ENCODE assay signal across 6 cellular contexts in the genomic region with DNA sequence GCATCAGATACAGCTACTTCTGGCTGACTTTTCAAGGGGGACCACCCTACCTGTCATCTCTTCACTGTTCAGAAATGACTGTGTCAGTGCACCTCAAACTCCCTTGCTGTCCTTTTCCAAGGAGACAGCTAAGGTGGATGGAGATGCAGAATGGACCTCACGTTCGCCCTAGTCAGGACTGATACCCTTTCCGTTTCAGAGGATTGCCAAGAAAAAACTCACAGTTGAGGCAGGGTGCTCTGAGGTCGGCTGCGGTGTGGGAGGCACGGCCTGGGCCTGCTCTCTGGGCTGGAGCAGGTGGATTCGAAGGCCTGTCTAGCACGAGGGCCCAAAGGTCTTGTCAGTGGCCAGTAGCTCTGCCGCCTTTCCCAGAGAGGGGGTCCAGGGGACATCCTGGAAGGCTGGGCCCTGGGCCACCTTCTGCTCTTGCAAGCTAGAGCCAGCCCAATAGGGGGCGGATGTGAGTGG. TPM values are rescaled to one million over a fixed set of nuclear protein-coding genes. Genes with fewer than 3 reads are reported as not detected.
DNase-seq lines count a peak whose midpoint lies in the region; ATAC-seq and TF ChIP-seq lines count a peak whose summit lies in the region.

No MANE protein-coding gene starts in this region.

- H3K4me1 ChIP-seq in H9 (ENCODE audit: insufficient read depth, low read length) (no peaks in the 10 kb centered on the region), iPS-15b (ENCODE audit: control insufficient read depth, insufficient read depth, low read length) (peaks cover 5% of the 10 kb centered on the region)

- H3K36me3 ChIP-seq in iPS-15b (ENCODE audit: control insufficient read depth, insufficient read depth, low read length), result peaks cover 19% of the 10 kb centered on the region

- no peaks in the 10 kb centered on the region for H4K20me1 ChIP-seq in H9 (ENCODE audit: control insufficient read depth, insufficient read depth, insufficient read length)

- no peaks in the 10 kb centered on the region; the same call in 1 of the 2 replicates for H3K79me2 ChIP-seq in H9 (ENCODE audit: insufficient read depth, low read length)

- H2BK120ac ChIP-seq in H9 (ENCODE audit: low read depth, low read length, poor library complexity, severe bottlenecking), result no peak overlapping the region

- peak; percentile 5 to 13 for ATAC-seq in stimulated activated naive B cell treated with anti-CD40 and anti-IgM and Interleukin-4, amounts not matched to agents 10 μg/mL and 1 μg/mL and 100 μg/mL, for 72 hours (replicated peaks)
- no peak for ATAC-seq in HG02981 (IDR thresholded peaks at IDR 0.05; ENCODE audit: unreplicated experiment)

- H4K5ac ChIP-seq in H9 (ENCODE audit: insufficient read length, low read depth, low read length), result no peak overlapping the region

- H4K8ac ChIP-seq in H9 (replicated peaks; ENCODE audit: insufficient read length, low read depth, low read length), result no peak overlapping the region

- H3K27ac Mint-ChIP-seq in H9, result peak overlapping the region; percentile 82 to 96 (median 93); a peak in 6 of 7 replicates
- H3K27ac Mint-ChIP-seq in stimulated activated naive B cell treated with anti-CD40 and anti-IgM and Interleukin-4, amounts not matched to agents 10 μg/mL and 1 μg/mL and 100 μg/mL, for 72 hours, result peak overlapping the region; percentile 96

- H3K9ac ChIP-seq in H9 (ENCODE audit: extremely low read depth, insufficient read length, low read length), result no peak overlapping the region
- H3K9ac ChIP-seq in iPS-15b (ENCODE audit: low read depth, low read length), result peak overlapping the region; percentile 66

- H3K56ac ChIP-seq in H9 (ENCODE audit: insufficient read length, low read depth, low read length), result no peak overlapping the region

- no peaks in the 10 kb centered on the region for H3K27me3 Mint-ChIP-seq in H9 (ENCODE audit: low read depth)
- no peaks in the 10 kb centered on the region for H3K27me3 Mint-ChIP-seq in stimulated activated naive B cell treated with anti-CD40 and anti-IgM and Interleukin-4, amounts not matched to agents 10 μg/mL and 1 μg/mL and 100 μg/mL, for 72 hours

- no peak overlapping the region for H2BK15ac ChIP-seq in H9 (ENCODE audit: low read depth, low read length)

- H2BK5ac ChIP-seq in H9 (ENCODE audit: insufficient read length, low read length), result no peak overlapping the region

- H3K23ac ChIP-seq in H9 (ENCODE audit: insufficient read length, low read depth, low read length), result no peak overlapping the region

- H2AK5ac ChIP-seq in H9 (ENCODE audit: insufficient read length, low read length), result no peak overlapping the region

- H4K91ac ChIP-seq in H9 (ENCODE audit: insufficient read length, low read depth, low read length), result no peak overlapping the region

- H3K9me3 Mint-ChIP-seq in H9, result no peaks in the 10 kb centered on the region
- H3K9me3 Mint-ChIP-seq in stimulated activated naive B cell treated with anti-CD40 and anti-IgM and Interleukin-4, amounts not matched to agents 10 μg/mL and 1 μg/mL and 100 μg/mL, for 72 hours, result no peaks in the 10 kb centered on the region

- H3K14ac ChIP-seq in H9 (ENCODE audit: insufficient read depth, low read length), result no peak overlapping the region

- H3K27me3 ChIP-seq in H9 (ENCODE audit: insufficient read depth, low read length) (no peaks in the 10 kb centered on the region), iPS-15b (ENCODE audit: control insufficient read depth, insufficient read depth, low read length) (no peaks in the 10 kb centered on the region)

- peak overlapping the region; percentile 93 to 97 for H3K4me3 Mint-ChIP-seq in H9
- peak overlapping the region; percentile 85 to 89 for H3K4me3 Mint-ChIP-seq in stimulated activated naive B cell treated with anti-CD40 and anti-IgM and Interleukin-4, amounts not matched to agents 10 μg/mL and 1 μg/mL and 100 μg/mL, for 72 hours

- H3K4me3 ChIP-seq in iPS-15b (ENCODE audit: low read depth, low read length), result peak overlapping the region; percentile 71

- no peak overlapping the region for H3K18ac ChIP-seq in H9 (ENCODE audit: insufficient read length, low read depth, low read length)

- no CpG with 5 or more reads among the region's 10 CpGs for WGBS in H9 (ENCODE audit: extremely low coverage, insufficient read length, low lambda C conversion rate)

- no peak overlapping the region for H3T11ph ChIP-seq in H9 (ENCODE audit: low read length)

- no peak overlapping the region for H3K4ac ChIP-seq in H9 (ENCODE audit: low read depth, low read length)

- H3K4me1 Mint-ChIP-seq in H9, result peaks cover 24 to 27% of the 10 kb centered on the region in 2 experiments
- peaks cover 36 to 71% of the 10 kb centered on the region in 2 donors for H3K4me1 Mint-ChIP-seq in stimulated activated naive B cell treated with anti-CD40 and anti-IgM and Interleukin-4, amounts not matched to agents 10 μg/mL and 1 μg/mL and 100 μg/mL, for 72 hours

- H2BK12ac ChIP-seq in H9 (ENCODE audit: insufficient read length, low read depth, low read length), result no peak overlapping the region

- no peak overlapping the region for H2BK20ac ChIP-seq in H9 (ENCODE audit: low read depth, low read length, poor library complexity, severe bottlenecking)

- H2AFZ ChIP-seq in H9 (ENCODE audit: low read length), result no peak overlapping the region

- peaks cover 3% of the 10 kb centered on the region for H3K23me2 ChIP-seq in H9 (ENCODE audit: insufficient read length, low read depth, low read length, poor library complexity, severe bottlenecking)

- TF ChIP-seq CTCF in H9 (conservative IDR thresholded peaks at IDR 0.05), result peak; percentile 70

- peak overlapping the region; percentile 46 for H3K4me2 ChIP-seq in H9 (ENCODE audit: insufficient read depth, insufficient read length, low read length)

- no peaks in the 10 kb centered on the region for H3K9me3 ChIP-seq in H9 (ENCODE audit: control insufficient read depth, low read depth, low read length)
- no peaks in the 10 kb centered on the region for H3K9me3 ChIP-seq in iPS-15b (ENCODE audit: control insufficient read depth, insufficient read depth, low read length)

- no peak for DNase-seq in H9
- peak; percentile 51 for DNase-seq in activated CD8-positive, alpha-beta memory T cell treated with anti-CD3 and anti-CD28 coated beads, Interleukin-2, amount 50 U/mL, for 1 hour (ENCODE audit: extremely low read depth)
- DNase-seq in stimulated activated naive B cell treated with anti-CD40 and anti-IgM and Interleukin-4, amounts not matched to agents 10 μg/mL and 1 μg/mL and 100 μg/mL, for 72 hours, result peak; percentile 70
- DNase-seq in putamen (ENCODE audit: low spot score), result no peak

- H3K27ac ChIP-seq in H9 (ENCODE audit: insufficient read length, low read depth, low read length), result no peak overlapping the region

- H3K36me3 Mint-ChIP-seq in H9 (ENCODE audit: insufficient read depth in 1 of 3, low read depth in 3 of 3), result peaks cover 19 to 35% (median 33%) of the 10 kb centered on the region in 3 experiments; a peak in 6 of 7 replicates
- peaks cover 19 to 42% of the 10 kb centered on the region in 2 donors for H3K36me3 Mint-ChIP-seq in stimulated activated naive B cell treated with anti-CD40 and anti-IgM and Interleukin-4, amounts not matched to agents 10 μg/mL and 1 μg/mL and 100 μg/mL, for 72 hours

- no peaks in the 10 kb centered on the region for H3K79me1 ChIP-seq in H9 (ENCODE audit: insufficient read depth, low read depth, low read length, poor library complexity, severe bottlenecking)

RNA-seq across cellular contexts. Expression of a gene that starts 2.2 kb away (rescaled TPM):
- total RNA-seq in H9 (2021), result 0.83 and 0.97 TPM in 2 replicates

RNA-seq across cellular contexts. Expression of a gene that starts 7.2 kb away (rescaled TPM):
- 23.5 and 25.7 TPM in 2 replicates for total RNA-seq in H9 (2021)

RNA-seq across cellular contexts. Expression of a gene that starts 7.3 kb away (rescaled TPM):
- total RNA-seq in H9 (2021), result 90.7 and 103 TPM in 2 replicates

RNA-seq across cellular contexts. Expression of a gene that starts 23.8 kb away (rescaled TPM):
- total RNA-seq in H9 (2021), result 26.9 and 27.3 TPM in 2 replicates

RNA-seq across cellular contexts. Expression of a gene that starts 24.3 kb away (rescaled TPM):
- total RNA-seq in H9 (2021), result 102 and 103 TPM in 2 replicates

Comparison
In these comparisons a context has a peak if more than half of its experiments do, and no peak if none do; other contexts are left out.
1. DNase-seq: peak in activated CD8-positive, alpha-beta memory T cell treated with anti-CD3 and anti-CD28 coated beads, Interleukin-2, amount 50 U/mL, for 1 hour (single experiment) and stimulated activated naive B cell treated with anti-CD40 and anti-IgM and Interleukin-4, amounts not matched to agents 10 μg/mL and 1 μg/mL and 100 μg/mL, for 72 hours (single experiment); none in H9 (single experiment) and putamen (single experiment).